Comparison of ENCODE assay signal across 8 cellular contexts in genomic region chr3:184175981-184176376, GRCh38. TPM values are rescaled to one million over a fixed set of nuclear protein-coding genes. Genes with fewer than 3 reads are reported as not detected.
A peak's percentile ranks its signal among the peaks of the same experiment; 100 is the strongest.
DNase-seq lines count a peak whose midpoint lies in the region; ATAC-seq, FAIRE-seq and TF ChIP-seq lines count a peak whose summit lies in the region.

No MANE protein-coding gene starts in this region.

- H3K4me1 Mint-ChIP-seq in stimulated activated naive CD8-positive, alpha-beta T cell treated with anti-CD3 and anti-CD28 coated beads, Interleukin-15, Interleukin-2, amounts not matched to agents 100 ng/mL and 50 ng/mL, for 24 hours (ENCODE audit: low read depth): peaks cover 33% of the 10 kb centered on the region
- H3K4me1 Mint-ChIP-seq in mesothelial cell of epicardium: peaks cover 35% of the 10 kb centered on the region

- H3K27ac Mint-ChIP-seq in stimulated activated naive CD8-positive, alpha-beta T cell treated with anti-CD3 and anti-CD28 coated beads, Interleukin-15, Interleukin-2, amounts not matched to agents 100 ng/mL and 50 ng/mL, for 24 hours: peak overlapping the region; percentile 74
- peak overlapping the region; percentile 98 for H3K27ac Mint-ChIP-seq in mesothelial cell of epicardium

- intact Hi-C loops in aorta (cut with DNase I): loop anchor here in 1 of 2 donors (5.0 kb wide), 1 partner anchor 71 kb away; the partner anchor contains the start of genes ALG3 and EEF1AKMT4

- no peaks in the 10 kb centered on the region for H3K4me1 ChIP-seq in aorta (ENCODE audit: control insufficient read depth in 1 of 2, insufficient read depth in 2 of 2, low read length in 2 of 2)

- WGBS in aorta, 2 donors: 14 to 15% methylated on average over 3 of the region's 3 CpGs

- H3K4me3 ChIP-seq in bronchial epithelial cell (ENCODE audit: low read depth, low read length): peak overlapping the region; percentile 95
- H3K4me3 ChIP-seq in aorta (ENCODE audit: low read length in 2 of 2): peak overlapping the region; percentile 71 to 93

- peak overlapping the region; percentile 98 for H3K4me3 Mint-ChIP-seq in stimulated activated naive CD8-positive, alpha-beta T cell treated with anti-CD3 and anti-CD28 coated beads, Interleukin-15, Interleukin-2, amounts not matched to agents 100 ng/mL and 50 ng/mL, for 24 hours
- peak overlapping the region; percentile 86 for H3K4me3 Mint-ChIP-seq in mesothelial cell of epicardium

- TF ChIP-seq CTCF in bronchial epithelial cell (IDR thresholded peaks at IDR 0.05; ENCODE audit: insufficient read depth, low read length, severe bottlenecking): no peak
- no peak for TF ChIP-seq CTCF in mesothelial cell of epicardium (IDR thresholded peaks at IDR 0.05; ENCODE audit: unreplicated experiment)

- ATAC-seq in stimulated activated naive CD8-positive, alpha-beta T cell treated with anti-CD3 and anti-CD28 coated beads, Interleukin-15, Interleukin-2, amounts not matched to agents 100 U/mL and 50 U/mL, for 24 hours: no peak
- no peak for ATAC-seq in aorta (ENCODE audit: low FRiP score)
- ATAC-seq in HG02970 (IDR thresholded peaks at IDR 0.05; ENCODE audit: low FRiP score, unreplicated experiment): no peak

- peaks cover 36% of the 10 kb centered on the region for H3K36me3 Mint-ChIP-seq in stimulated activated naive CD8-positive, alpha-beta T cell treated with anti-CD3 and anti-CD28 coated beads, Interleukin-15, Interleukin-2, amounts not matched to agents 100 ng/mL and 50 ng/mL, for 24 hours (ENCODE audit: low read depth)
- H3K36me3 Mint-ChIP-seq in mesothelial cell of epicardium: peaks cover 30% of the 10 kb centered on the region

- H3K36me3 ChIP-seq in bronchial epithelial cell (ENCODE audit: control insufficient read depth, insufficient read depth, low read length) (peaks cover 34% of the 10 kb centered on the region), aorta (ENCODE audit: control insufficient read depth in 1 of 2, insufficient read depth in 2 of 2, low read length in 1 of 2) (peaks cover 3 to 16% of the 10 kb centered on the region in 2 donors)

- no peaks in the 10 kb centered on the region for H3K27me3 Mint-ChIP-seq in stimulated activated naive CD8-positive, alpha-beta T cell treated with anti-CD3 and anti-CD28 coated beads, Interleukin-15, Interleukin-2, amounts not matched to agents 100 ng/mL and 50 ng/mL, for 24 hours
- H3K27me3 Mint-ChIP-seq in mesothelial cell of epicardium (ENCODE audit: low read depth): no peaks in the 10 kb centered on the region

- peak overlapping the region in 1 of 2 donors; percentile 72 for H3K27ac ChIP-seq in aorta (ENCODE audit: low read depth in 1 of 2, low read length in 2 of 2)

- no peaks in the 10 kb centered on the region for H3K27me3 ChIP-seq in bronchial epithelial cell (ENCODE audit: control insufficient read depth, insufficient read depth, low read length)
- H3K27me3 ChIP-seq in aorta (ENCODE audit: control insufficient read depth in 1 of 2, insufficient read depth in 2 of 2, low read length in 1 of 2): no peaks in the 10 kb centered on the region

- no peaks in the 10 kb centered on the region for H3K9me3 ChIP-seq in aorta (ENCODE audit: control insufficient read depth, low read length)

- DNase-seq in stimulated activated naive CD8-positive, alpha-beta T cell treated with anti-CD3 and anti-CD28 coated beads, Interleukin-15, Interleukin-2, amounts not matched to agents 100 U/mL and 50 U/mL, for 24 hours: no peak
- DNase-seq in bronchial epithelial cell (ENCODE audit: low read depth) (no peak), mesothelial cell of epicardium (ENCODE audit: low spot score in 2 of 2, unreplicated experiment in 2 of 2) (no peak), aorta (peak in 1 of 2 donors; percentile 5), COLO668 (lab: John Stamatoyannopoulos, UW; ENCODE audit: unreplicated experiment) (no peak), HTR-8/SVneo (ENCODE audit: insufficient read length, low spot score) (no peak)

- H3K9me3 Mint-ChIP-seq in stimulated activated naive CD8-positive, alpha-beta T cell treated with anti-CD3 and anti-CD28 coated beads, Interleukin-15, Interleukin-2, amounts not matched to agents 100 ng/mL and 50 ng/mL, for 24 hours: no peaks in the 10 kb centered on the region
- no peaks in the 10 kb centered on the region for H3K9me3 Mint-ChIP-seq in mesothelial cell of epicardium

- FAIRE-seq in bronchial epithelial cell (lab: Jason Lieb, UNC): no peak
- no peak for FAIRE-seq in HTR-8/SVneo (lab: Jason Lieb, UNC)

RNA-seq across cellular contexts. Expression of gene AP2M1, which starts 1.3 kb away (rescaled TPM):
- total RNA-seq in bronchial epithelial cell (262 and 275 TPM in 2 replicates), mesothelial cell of epicardium (247 to 261 TPM (median 254 TPM) in 3 replicates), aorta (100 to 1,000 TPM; 249 to 250 TPM)
- 100 to 1,000 TPM; 234 to 237 TPM for polyA plus RNA-seq in aorta

RNA-seq across cellular contexts. Expression of gene ABCF3, which starts 10.0 kb away (rescaled TPM):
- total RNA-seq in bronchial epithelial cell (40.0 and 54.2 TPM in 2 replicates), mesothelial cell of epicardium (65.7 to 67.9 TPM (median 67.8 TPM) in 3 replicates), aorta (10 to 100 TPM; 44.1 to 57.1 TPM)
- polyA plus RNA-seq in aorta: 10 to 100 TPM; 30.1 to 75.6 TPM

RNA-seq across cellular contexts. Expression of gene DVL3, which starts 20.8 kb away (rescaled TPM):
- 22.6 and 30.2 TPM in 2 replicates for total RNA-seq in bronchial epithelial cell
- total RNA-seq in mesothelial cell of epicardium: 158 to 162 TPM (median 159 TPM) in 3 replicates
- total RNA-seq in aorta: 10 to 100 TPM; 66.7 to 77.1 TPM
- 10 to 100 TPM; 13.5 to 55.6 TPM for polyA plus RNA-seq in aorta

RNA-seq across cellular contexts. Expression of gene EIF2B5, which starts 40.8 kb away (rescaled TPM):
- total RNA-seq in bronchial epithelial cell: 42.1 and 46.1 TPM in 2 replicates
- total RNA-seq in mesothelial cell of epicardium: 38.2 to 42.2 TPM (median 39.0 TPM) in 3 replicates
- 10 to 100 TPM; 32.2 to 32.9 TPM for total RNA-seq in aorta
- 10 to 100 TPM; 24.3 to 53.1 TPM for polyA plus RNA-seq in aorta

RNA-seq across cellular contexts. Expression of gene VWA5B2, which starts 53.4 kb away (rescaled TPM):
- total RNA-seq in bronchial epithelial cell: not detected in 2 replicates
- total RNA-seq in mesothelial cell of epicardium: 0.36 to 1.1 TPM (median 0.78 TPM) in 3 replicates
- total RNA-seq in aorta: not detected
- under 1 TPM in 1 of 2 donors, not detected in 1; 0.10 TPM for polyA plus RNA-seq in aorta
